In genomic region chr1:165423181-165423580, GRCh38 we compare ENCODE assay signal across 21 cellular contexts. TPM values are rescaled to one million over a fixed set of nuclear protein-coding genes. Genes with fewer than 3 reads are reported as not detected.
DNase-seq lines count a peak whose midpoint lies in the region; ATAC-seq and TF ChIP-seq lines count a peak whose summit lies in the region.
"Had no signal": no experiment of that assay in that cellular context is flagged by ENCODE, and none has a peak within 500 bp of the region (broad histone marks: within the 10 kb centered on the region; RNA-seq: fewer than 3 reads in every experiment).

No MANE protein-coding gene starts in this region.

- H3K27me3 ChIP-seq in heart left ventricle (no peaks in the 10 kb centered on the region), psoas muscle (ENCODE audit: insufficient read depth in 3 of 3, low read length in 2 of 3) (no peaks in the 10 kb centered on the region), upper lobe of left lung (no peaks in the 10 kb centered on the region)
- H3K27me3 ChIP-seq: BLaER1 had no signal

- H3K4me3 ChIP-seq in heart left ventricle = no peak overlapping the region
- no peak overlapping the region for H3K4me3 ChIP-seq in psoas muscle
- no peak overlapping the region for H3K4me3 ChIP-seq in upper lobe of left lung
- H3K4me3 ChIP-seq: BLaER1 had no signal

- H3K4me1 ChIP-seq in heart left ventricle (peaks cover 0 to 37% (median 20%) of the 10 kb centered on the region in 12 donors), psoas muscle (peaks cover 46% of the 10 kb centered on the region), upper lobe of left lung (peaks cover 22 to 39% (median 29%) of the 10 kb centered on the region in 4 donors)

- H3K36me3 ChIP-seq in heart left ventricle (peaks cover 0 to 2% (median 0%) of the 10 kb centered on the region in 9 donors), psoas muscle (ENCODE audit: insufficient read depth in 1 of 2, low read depth in 1 of 2) (peaks cover 0 to 5% of the 10 kb centered on the region in 2 donors), upper lobe of left lung (no peaks in the 10 kb centered on the region)
- H3K36me3 ChIP-seq: BLaER1 had no signal

- H3K9me3 ChIP-seq in heart left ventricle = no peaks in the 10 kb centered on the region
- H3K9me3 ChIP-seq in psoas muscle = no peaks in the 10 kb centered on the region
- no peaks in the 10 kb centered on the region for H3K9me3 ChIP-seq in upper lobe of left lung
- H3K9me3 ChIP-seq: BLaER1 had no signal

- 67 to 79% (median 71%) methylated on average over 4 to 5 of the region's 5 CpGs for WGBS in heart left ventricle, 4 donors
- 18 to 38% (median 21%) methylated on average over 5 of the region's 5 CpGs for WGBS in psoas muscle, 3 donors
- 74 to 88% methylated on average over 3 to 5 of the region's 5 CpGs for WGBS in upper lobe of left lung, 2 donors

- no peak overlapping the region for H3K27ac ChIP-seq in heart left ventricle
- peak overlapping the region; percentile 78 for H3K27ac ChIP-seq in psoas muscle
- peak overlapping the region in 3 of 4 donors; percentile 2 to 76 (median 69) for H3K27ac ChIP-seq in upper lobe of left lung
- H3K27ac ChIP-seq: BLaER1, HL-60 had no signal

- ATAC-seq in left ventricle myocardium superior (peak; percentile 9), heart left ventricle (no peak), psoas muscle (peak in 2 of 4 donors; percentile 36 to 68), upper lobe of left lung (ENCODE audit: low FRiP score in 2 of 2) (peak in 1 of 2 donors; percentile 15)
- ATAC-seq: HCT116 had no signal

- no peak for DNase-seq in left ventricle myocardium superior
- no peak for DNase-seq in heart left ventricle
- DNase-seq in psoas muscle = no peak
- DNase-seq in upper lobe of left lung = no peak
- DNase-seq in NAMALWA (ENCODE audit: low spot score) = no peak
- no peak for DNase-seq in cerebellar nuclear complex (lab: John Stamatoyannopoulos, UW)
- no peak for DNase-seq in NCI-H510A treated with DMSO at 0.1 percent for 48 hours (lab: John Stamatoyannopoulos, UW)
- DNase-seq: 8988T; CD4-positive, alpha-beta memory T cell; DMS79 treated with DMSO at 0.1 percent for 48 hours; GF-D8; GOT3; H7; HFFc6 had no signal

- no peak for TF ChIP-seq EP300 in upper lobe of left lung (IDR thresholded peaks at IDR 0.05)

- intact Hi-C loops in left ventricle myocardium superior (cut with micrococcal nuclease) = no loop called here
- intact Hi-C loops in heart left ventricle (cut with DNase I) = no loop called here
- intact Hi-C loops in psoas muscle (cut with DNase I) = no loop called here

- no peak for TF ChIP-seq CTCF in heart left ventricle (IDR thresholded peaks at IDR 0.05)
- no peak for TF ChIP-seq CTCF in psoas muscle (IDR thresholded peaks at IDR 0.05)
- no peak for TF ChIP-seq CTCF in upper lobe of left lung (IDR thresholded peaks at IDR 0.05)

- TF ChIP-seq POLR2A in heart left ventricle (IDR thresholded peaks at IDR 0.05) (no peak), upper lobe of left lung (IDR thresholded peaks at IDR 0.05) (no peak)

RNA-seq across cellular contexts. Expression of gene RXRG, which starts 21.7 kb away (rescaled TPM):
- 2.2 TPM for total RNA-seq in left ventricle myocardium superior
- 10 to 100 TPM in 1 of 9 donors, 1 to 10 TPM in 8; 1.1 to 11.4 (median 2.6) TPM for total RNA-seq in heart left ventricle
- polyA plus RNA-seq in heart left ventricle = 1 to 10 TPM in 1 of 2 donors, under 1 TPM in 1; 0.91 to 1.4 TPM
- 10 to 100 TPM in 2 of 4 donors, 1 to 10 TPM in 2; 2.8 to 20.4 (median 10.7) TPM for total RNA-seq in psoas muscle
- 10 to 100 TPM in 2 of 3 donors, 1 to 10 TPM in 1; 7.1 to 45.9 (median 17.4) TPM for polyA plus RNA-seq in psoas muscle
- total RNA-seq in upper lobe of left lung = 1 to 10 TPM in 4 of 6 donors, not detected in 2; 2.3 to 6.1 (median 3.4) TPM
- total RNA-seq: A673; CD4-positive, alpha-beta memory T cell; HFFc6; HT1080 had no signal
- polyA plus RNA-seq: AG04450; CD14-positive monocyte; CD4-positive, alpha-beta memory T cell had no signal

Comparison
In these comparisons a context has a peak if more than half of its experiments do, and no peak if none do; other contexts are left out.
1. H3K27ac ChIP-seq: peak in psoas muscle (single experiment) and upper lobe of left lung (3 of 4); none in heart left ventricle (0 of 12).